1 cellular context compared by ENCODE assay signal in genomic region chrX:44873415-44874270, GRCh38.
TF ChIP-seq lines count a peak whose summit lies in the region.

No MANE protein-coding gene starts in this region.

TF ChIP-seq in K562, 482 proteins besides CTCF, POLR2A, EP300 and RAD21 (continued from another document and continues in another):
- TF ChIP-seq HBP1 (CRISPR knock-in tag; IDR thresholded peaks at IDR 0.05) (no peak), KAT7 (CRISPR knock-in tag; IDR thresholded peaks at IDR 0.05; ENCODE audit: borderline replicate concordance) (0 out of 2 replicates have a peak, but pooled peaks have one; percentile 58), MTF1 (CRISPR knock-in tag; IDR thresholded peaks at IDR 0.05; ENCODE audit: borderline replicate concordance) (no peak), FOXJ2 (tag; IDR thresholded peaks at IDR 0.05) (no peak), SMAD1 (IDR thresholded peaks at IDR 0.05; ENCODE audit: low read depth, low read length, partially characterized antibody) (no peak), ELF2 (CRISPR knock-in tag; IDR thresholded peaks at IDR 0.05) (no peak), TFAP4 (CRISPR knock-in tag; IDR thresholded peaks at IDR 0.05; ENCODE audit: borderline replicate concordance) (peak; percentile 49; the same call in 1 of the 2 replicates), NFIX (CRISPR knock-in tag; IDR thresholded peaks at IDR 0.05; ENCODE audit: low read depth) (no peak), CHD1 (IDR thresholded peaks at IDR 0.05; ENCODE audit: low read length) (peak; percentile 10), BRD9 (IDR thresholded peaks at IDR 0.05; ENCODE audit: low read depth, partially characterized antibody) (no peak), ZNF740 (CRISPR knock-in tag; IDR thresholded peaks at IDR 0.05) (no peak), ZNF740 (tag; IDR thresholded peaks at IDR 0.05) (no peak), E2F5 (CRISPR knock-in tag; IDR thresholded peaks at IDR 0.05) (no peak), VEZF1 (CRISPR knock-in tag; IDR thresholded peaks at IDR 0.05) (no peak), ZNF133 (CRISPR knock-in tag; IDR thresholded peaks at IDR 0.05) (no peak), GTF2E2 (tag; IDR thresholded peaks at IDR 0.05) (peak; percentile 77; the same call in 1 of the 2 replicates), PML (IDR thresholded peaks at IDR 0.05; ENCODE audit: low read length) (no peak), SIN3B (IDR thresholded peaks at IDR 0.05; ENCODE audit: low read depth) (no peak; the same call in 1 of the 2 replicates), FOXJ3 (CRISPR knock-in tag; IDR thresholded peaks at IDR 0.05) (no peak), ZNF23 (CRISPR knock-in tag; IDR thresholded peaks at IDR 0.05) (no peak), POLR2G (IDR thresholded peaks at IDR 0.05; ENCODE audit: low read depth, low read length) (peak; percentile 84), CSDE1 (IDR thresholded peaks at IDR 0.05) (no peak), HMG20A (CRISPR knock-in tag; conservative IDR thresholded peaks at IDR 0.05) (no peak), NELFE (IDR thresholded peaks at IDR 0.05; ENCODE audit: insufficient read depth, insufficient read length) (no peak), HES1 (IDR thresholded peaks at IDR 0.05; ENCODE audit: low read depth) (no peak), PCBP2 (IDR thresholded peaks at IDR 0.05; ENCODE audit: low read depth, low read length, poor library complexity, severe bottlenecking) (no peak), FOXM1 (IDR thresholded peaks at IDR 0.05; ENCODE audit: low read depth) (no peak), FOXM1 (CRISPR knock-in tag; IDR thresholded peaks at IDR 0.05; ENCODE audit: low read depth) (no peak), ZNF583 (CRISPR knock-in tag; IDR thresholded peaks at IDR 0.05) (no peak), ADNP (tag; IDR thresholded peaks at IDR 0.05) (no peak), CBX1 (IDR thresholded peaks at IDR 0.05; ENCODE audit: low read depth) (no peak), MECOM (CRISPR knock-in tag; IDR thresholded peaks at IDR 0.05) (no peak), U2AF1 (optimal IDR thresholded peaks at IDR 0.05; ENCODE audit: low read depth, low read length) (no peak), KDM4B (IDR thresholded peaks at IDR 0.05; ENCODE audit: borderline replicate concordance in 2 of 2, low read depth in 1 of 2) (0 out of 4 replicates have a peak, but pooled peaks of 1 of the 2 experiments have one; percentile 28), YY1 (IDR thresholded peaks at IDR 0.05; ENCODE audit: borderline replicate concordance in 1 of 3, control insufficient read depth in 1 of 3, extremely low read depth in 1 of 3, insufficient read depth in 3 of 3, insufficient read length in 1 of 3, insufficient replicate concordance in 2 of 3, low read depth in 1 of 3, low read length in 2 of 3) (peak; percentile 27 to 89 (median 77)), NCOA4 (IDR thresholded peaks at IDR 0.05; ENCODE audit: partially characterized antibody) (no peak), ZHX1 (conservative IDR thresholded peaks at IDR 0.05; ENCODE audit: low read length) (no peak), GABPB2 (CRISPR knock-in tag; conservative IDR thresholded peaks at IDR 0.05) (no peak), MEIS2 (IDR thresholded peaks at IDR 0.05; ENCODE audit: partially characterized antibody) (no peak), MAZ (CRISPR knock-in tag; conservative IDR thresholded peaks at IDR 0.05 in 1 of 2, IDR thresholded peaks at IDR 0.05 in 1 of 2) (0 out of 4 replicates have a peak, but pooled peaks of 1 of the 2 experiments have one; percentile 14), SRF (CRISPR knock-in tag; IDR thresholded peaks at IDR 0.05) (no peak), ZNF780A (CRISPR knock-in tag; IDR thresholded peaks at IDR 0.05) (no peak), RBM14 (IDR thresholded peaks at IDR 0.05; ENCODE audit: borderline replicate concordance, insufficient read depth, low read depth, low read length) (no peak), ZNF695 (CRISPR knock-in tag; IDR thresholded peaks at IDR 0.05) (no peak), ZNF263 (CRISPR knock-in tag; IDR thresholded peaks at IDR 0.05; ENCODE audit: borderline replicate concordance) (0 out of 2 replicates have a peak, but pooled peaks have one; percentile 2), MAFF (IDR thresholded peaks at IDR 0.05; ENCODE audit: low read length) (no peak), ZNF449 (CRISPR knock-in tag; IDR thresholded peaks at IDR 0.05) (no peak), GTF2F1 (IDR thresholded peaks at IDR 0.05; ENCODE audit: low read depth, low read length) (no peak), ZNF277 (CRISPR knock-in tag; IDR thresholded peaks at IDR 0.05; ENCODE audit: borderline replicate concordance) (no peak), MYBL2 (IDR thresholded peaks at IDR 0.05; ENCODE audit: low read depth) (no peak), MYBL2 (CRISPR knock-in tag; IDR thresholded peaks at IDR 0.05; ENCODE audit: borderline replicate concordance) (no peak), HNRNPLL (IDR thresholded peaks at IDR 0.05; ENCODE audit: low read depth, low read length, poor library complexity, severe bottlenecking) (peak; percentile 52), ZNF224 (CRISPR knock-in tag; IDR thresholded peaks at IDR 0.05) (no peak), ZBTB2 (IDR thresholded peaks at IDR 0.05) (no peak), DACH1 (IDR thresholded peaks at IDR 0.05; ENCODE audit: partially characterized antibody) (no peak), KAT8 (IDR thresholded peaks at IDR 0.05; ENCODE audit: low read depth) (no peak), ZNF384 (IDR thresholded peaks at IDR 0.05; ENCODE audit: low read depth, low read length) (no peak), SIRT6 (IDR thresholded peaks at IDR 0.05; ENCODE audit: low read depth, low read length) (no peak), PATZ1 (CRISPR knock-in tag; IDR thresholded peaks at IDR 0.05; ENCODE audit: borderline replicate concordance) (no peak), NFIC (IDR thresholded peaks at IDR 0.05) (no peak)
